2 cellular contexts compared by ENCODE assay signal in the genomic region with DNA sequence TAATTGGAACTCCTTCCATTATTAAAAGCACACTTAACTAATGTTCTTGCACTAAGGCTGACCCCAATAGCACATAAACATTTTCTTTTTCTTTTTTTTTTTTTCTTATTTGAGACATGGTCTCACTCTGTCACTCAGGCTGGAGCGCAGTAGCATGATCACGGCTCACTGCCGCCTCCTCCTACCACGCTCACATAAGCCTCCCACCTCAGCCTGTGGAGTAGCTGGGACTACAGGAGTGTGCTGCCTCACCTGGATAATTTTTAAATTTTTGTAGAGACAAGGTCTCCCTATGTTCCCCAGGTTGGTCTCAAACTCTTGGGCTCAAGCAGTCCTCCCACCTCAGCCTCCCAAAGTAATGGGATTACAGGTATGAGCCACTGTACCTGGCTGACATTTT.
TF ChIP-seq lines count a peak whose summit lies in the region.

No MANE protein-coding gene starts in this region.

TF ChIP-seq in GM23338, 12 proteins besides CTCF, POLR2A, EP300 and RAD21:
- TF ChIP-seq POLR2AphosphoS5 (IDR thresholded peaks at IDR 0.05; ENCODE audit: low read depth) (no peak), ZNF114 (CRISPR knock-in tag; IDR thresholded peaks at IDR 0.05) (no peak), ZNF462 (CRISPR knock-in tag; IDR thresholded peaks at IDR 0.05) (no peak), JUNB (IDR thresholded peaks at IDR 0.05; ENCODE audit: unreplicated experiment) (no peak), STAT1 (IDR thresholded peaks at IDR 0.05; ENCODE audit: unreplicated experiment) (no peak)
TF ChIP-seq in GM23338: peak in this region for 0.

TF ChIP-seq in endothelial cell of umbilical vein, 7 proteins besides CTCF, POLR2A, EP300 and RAD21:
- no peak for TF ChIP-seq MYC (IDR thresholded peaks at IDR 0.05; ENCODE audit: low read depth, low read length)
- no peak for TF ChIP-seq POLR2AphosphoS5 (IDR thresholded peaks at IDR 0.05; ENCODE audit: insufficient read depth, low read depth, low read length)
- TF ChIP-seq, protein P1, sequence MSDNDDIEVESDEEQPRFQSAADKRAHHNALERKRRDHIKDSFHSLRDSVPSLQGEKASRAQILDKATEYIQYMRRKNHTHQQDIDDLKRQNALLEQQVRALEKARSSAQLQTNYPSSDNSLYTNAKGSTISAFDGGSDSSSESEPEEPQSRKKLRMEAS (IDR thresholded peaks at IDR 0.05; ENCODE audit: insufficient read depth, insufficient read length) = no peak
- no peak for TF ChIP-seq EZH2 (IDR thresholded peaks at IDR 0.05; ENCODE audit: borderline replicate concordance, low read depth, low read length, severe bottlenecking)
- TF ChIP-seq GATA2 (IDR thresholded peaks at IDR 0.05; ENCODE audit: insufficient read depth, insufficient read length, low read depth, low read length) = no peak
- no peak for TF ChIP-seq JUN (IDR thresholded peaks at IDR 0.05; ENCODE audit: borderline replicate concordance, insufficient read depth, insufficient read length, low read depth)
- TF ChIP-seq FOS (IDR thresholded peaks at IDR 0.05; ENCODE audit: borderline replicate concordance, insufficient read depth, low read length) = no peak
